20 cellular contexts compared by ENCODE assay signal in genomic region chr12:79682593-79682992, GRCh38.
"Had no signal": no experiment of that assay in that cellular context is flagged by ENCODE, and none has a peak within 500 bp of the region (broad histone marks: within the 10 kb centered on the region; RNA-seq: fewer than 3 reads in every experiment).

No MANE protein-coding gene starts in this region.

- H3K27me3 ChIP-seq: brain microvascular endothelial cell, suprapubic skin had no signal

- H3K4me1 Mint-ChIP-seq: activated naive CD8-positive, alpha-beta T cell treated with anti-CD3 and anti-CD28 coated beads, Interleukin-2, amount 10 ng/mL, durations not matched to agents 7 days and 5 days had no signal

- DNase-seq: activated CD4-positive, CD25-positive, alpha-beta regulatory T cell treated with anti-CD3 and anti-CD28 coated beads, Interleukin-2, amount 50 U/mL, for 72 hours; activated naive CD4-positive, alpha-beta T cell; activated naive CD8-positive, alpha-beta T cell treated with anti-CD3 and anti-CD28 coated beads, Interleukin-2, amount 10 ng/mL, durations not matched to agents 7 days and 5 days; activated T-cell treated with anti-CD3 and anti-CD28 coated beads for 4 hours; anterior cingulate cortex; brain microvascular endothelial cell; cerebellar nuclear complex; effector CD8-positive, alpha-beta T cell; foreskin fibroblast; hypothalamus; kidney glomerular epithelial cell; left ventricle myocardium superior; mesenchymal stem cell; naive thymus-derived CD8-positive, alpha-beta T cell; stimulated activated CD4-positive, alpha-beta T cell treated with anti-CD3 and anti-CD28 coated beads, Interleukin-4, amount 100 ng/mL, for 4 hours; stimulated activated CD8-positive, alpha-beta memory T cell treated with anti-CD3 and anti-CD28 coated beads, Interleukin-4, amount 100 ng/mL, for 48 hours had no signal

- H3K27ac ChIP-seq: brain microvascular endothelial cell, neutrophil, skin epidermis, suprapubic skin had no signal

- H3K4me3 Mint-ChIP-seq: activated naive CD8-positive, alpha-beta T cell treated with anti-CD3 and anti-CD28 coated beads, Interleukin-2, amount 10 ng/mL, durations not matched to agents 7 days and 5 days; naive thymus-derived CD8-positive, alpha-beta T cell; stimulated activated naive CD8-positive, alpha-beta T cell treated with anti-CD3 and anti-CD28 coated beads, Interleukin-15, Interleukin-2, amounts not matched to agents 100 ng/mL and 50 ng/mL, for 24 hours had no signal

- H3K36me3 ChIP-seq: brain microvascular endothelial cell, neutrophil, suprapubic skin had no signal

- H3K9me3 ChIP-seq: neutrophil, suprapubic skin had no signal

- H3K4me3 ChIP-seq: skin epidermis, suprapubic skin had no signal

- ATAC-seq: left ventricle myocardium superior; naive thymus-derived CD8-positive, alpha-beta T cell had no signal

- H3K9me3 Mint-ChIP-seq: activated naive CD8-positive, alpha-beta T cell treated with anti-CD3 and anti-CD28 coated beads, Interleukin-2, amount 10 ng/mL, durations not matched to agents 7 days and 5 days; naive thymus-derived CD8-positive, alpha-beta T cell; stimulated activated naive CD8-positive, alpha-beta T cell treated with anti-CD3 and anti-CD28 coated beads, Interleukin-15, Interleukin-2, amounts not matched to agents 100 ng/mL and 50 ng/mL, for 24 hours had no signal

- H3K36me3 Mint-ChIP-seq: activated naive CD8-positive, alpha-beta T cell treated with anti-CD3 and anti-CD28 coated beads, Interleukin-2, amount 10 ng/mL, durations not matched to agents 7 days and 5 days; naive thymus-derived CD8-positive, alpha-beta T cell had no signal

- H3K27ac Mint-ChIP-seq: activated naive CD8-positive, alpha-beta T cell treated with anti-CD3 and anti-CD28 coated beads, Interleukin-2, amount 10 ng/mL, durations not matched to agents 7 days and 5 days; naive thymus-derived CD8-positive, alpha-beta T cell; stimulated activated naive CD8-positive, alpha-beta T cell treated with anti-CD3 and anti-CD28 coated beads, Interleukin-15, Interleukin-2, amounts not matched to agents 100 ng/mL and 50 ng/mL, for 24 hours had no signal
